In genomic region chr14:61517861-61518802, GRCh38 we compare ENCODE assay signal across 9 cellular contexts.
A peak's percentile ranks its signal among the peaks of the same experiment; 100 is the strongest.
DNase-seq lines count a peak whose midpoint lies in the region; ATAC-seq, FAIRE-seq and TF ChIP-seq lines count a peak whose summit lies in the region.
"Had no signal": no experiment of that assay in that cellular context is flagged by ENCODE, and none has a peak within 500 bp of the region (broad histone marks: within the 10 kb centered on the region; RNA-seq: fewer than 3 reads in every experiment).

No MANE protein-coding gene starts in this region.

- H3K9ac ChIP-seq in endothelial cell of umbilical vein (replicated peaks; ENCODE audit: extremely low read depth, insufficient read depth, low read length): no peak overlapping the region

- no peak for FAIRE-seq in endothelial cell of umbilical vein (lab: Jason Lieb, UNC)

- H3K9me3 ChIP-seq in endothelial cell of umbilical vein (replicated peaks; ENCODE audit: control insufficient read depth, insufficient read depth, low read length) (no peaks in the 10 kb centered on the region), gastrocnemius medialis (no peaks in the 10 kb centered on the region)

- peak; percentile 93 for DNase-seq in NCI-H2029 (lab: John Stamatoyannopoulos, UW)
- peak; percentile 39 for DNase-seq in endothelial cell of umbilical vein (ENCODE audit: low read depth, low spot score)
- DNase-seq in gastrocnemius medialis: no peak
- no peak for DNase-seq in DMS 273 treated with DMSO at 0.1 percent for 48 hours (lab: John Stamatoyannopoulos, UW)
- no peak for DNase-seq in NOMO-1 (lab: John Stamatoyannopoulos, UW; ENCODE audit: unreplicated experiment in 2 of 2)
- DNase-seq: midbrain, NCI-H187 had no signal

- H3K36me3 ChIP-seq in endothelial cell of umbilical vein (ENCODE audit: control insufficient read depth in 2 of 2, extremely low read depth in 1 of 2, insufficient read depth in 2 of 2, low read length in 2 of 2) (peaks cover 0 to 2% of the 10 kb centered on the region in 2 experiments), gastrocnemius medialis (no peaks in the 10 kb centered on the region)

- TF ChIP-seq CTCF in endothelial cell of umbilical vein (IDR thresholded peaks at IDR 0.05; ENCODE audit: extremely low read depth in 1 of 2, insufficient read depth in 1 of 2, low read depth in 1 of 2, low read length in 2 of 2): no peak
- TF ChIP-seq CTCF in gastrocnemius medialis (IDR thresholded peaks at IDR 0.05 in 4 of 5, conservative IDR thresholded peaks at IDR 0.05 in 1 of 5): no peak

- no TSS peak for BruUV-seq in endothelial cell of umbilical vein (replicated peaks; lab: Mats Ljungman, UMichigan)

- no peak overlapping the region for H3K4me3 ChIP-seq in endothelial cell of umbilical vein (replicated peaks in 1 of 3; ENCODE audit: insufficient read depth in 1 of 3, low read depth in 1 of 3, low read length in 3 of 3)
- H3K4me3 ChIP-seq in gastrocnemius medialis: no peak overlapping the region

- H4K20me1 ChIP-seq in endothelial cell of umbilical vein (replicated peaks; ENCODE audit: control insufficient read depth, extremely low read depth, insufficient read depth, low read length): no peaks in the 10 kb centered on the region

- TF ChIP-seq POLR2A in endothelial cell of umbilical vein (IDR thresholded peaks at IDR 0.05; ENCODE audit: low read depth, low read length) (no peak), gastrocnemius medialis (IDR thresholded peaks at IDR 0.05) (no peak)

- in situ Hi-C loops in gastrocnemius medialis (cut with MboI; ENCODE audit: low sequenced_read_pairs in 4 of 4): no loop called here

- no peak overlapping the region for H3K4me2 ChIP-seq in endothelial cell of umbilical vein (ENCODE audit: insufficient read depth, low read length)

- dilution Hi-C loops in endothelial cell of umbilical vein (cut with MboI; ENCODE audit: extremely low pct_ligation_motif_present, low sequenced_read_pairs): no loop called here

- CTCF ChIA-PET in endothelial cell of umbilical vein (lab: Charles Lee): interaction anchor here (1.2 to 1.9 kb wide), 6 partner anchors 9 to 24 kb away, joined by 3 to 5 read pairs (median 3); no protein-coding TSS in a partner anchor

- H3K27ac ChIP-seq in endothelial cell of umbilical vein (ENCODE audit: insufficient read depth, low read depth, low read length) (no peak overlapping the region), gastrocnemius medialis (peak overlapping the region in 3 of 4 donors; percentile 10 to 39 (median 12))

- H3K4me1 ChIP-seq in endothelial cell of umbilical vein (ENCODE audit: control insufficient read depth, extremely low read depth, insufficient read depth, low read length): peaks cover 32% of the 10 kb centered on the region
- H3K4me1 ChIP-seq in gastrocnemius medialis: peaks cover 17 to 29% of the 10 kb centered on the region in 2 donors

- ATAC-seq in GM18870 (IDR thresholded peaks at IDR 0.05; ENCODE audit: unreplicated experiment) (peak; percentile 72), gastrocnemius medialis (no peak), HG02981 (IDR thresholded peaks at IDR 0.05; ENCODE audit: unreplicated experiment) (no peak)

- H2AFZ ChIP-seq in endothelial cell of umbilical vein (ENCODE audit: low read depth, low read length): no peak overlapping the region

- H3K27me3 ChIP-seq in endothelial cell of umbilical vein (ENCODE audit: control insufficient read depth in 2 of 2, insufficient read depth in 2 of 2, low read length in 2 of 2) (no peaks in the 10 kb centered on the region), gastrocnemius medialis (no peaks in the 10 kb centered on the region)

- POLR2A ChIA-PET in endothelial cell of umbilical vein (lab: Charles Lee): interaction anchor here (0.7 kb wide), 1 partner anchor 15 kb away, joined by 5 read pairs; no protein-coding TSS in a partner anchor

- H3K79me2 ChIP-seq in endothelial cell of umbilical vein (ENCODE audit: control insufficient read depth, insufficient read depth, low read length): peaks cover 2% of the 10 kb centered on the region

- H3K9me1 ChIP-seq in endothelial cell of umbilical vein (replicated peaks; ENCODE audit: control insufficient read depth, extremely low read depth, insufficient read depth, low read length): no peaks in the 10 kb centered on the region

- intact Hi-C loops in endothelial cell of umbilical vein (cut with micrococcal nuclease) (no loop called here), gastrocnemius medialis (cut with DNase I; ENCODE audit: low total_unique reads) (no loop called here)

TF ChIP-seq in endothelial cell of umbilical vein, 7 proteins besides CTCF, POLR2A, EP300 and RAD21:
- TF ChIP-seq MAX (IDR thresholded peaks at IDR 0.05; ENCODE audit: insufficient read depth, insufficient read length): no peak

Comparison
In these comparisons a context has a peak if more than half of its experiments do, and no peak if none do; other contexts are left out.
1. DNase-seq: peak in NCI-H2029 (single experiment) and endothelial cell of umbilical vein (single experiment); none in gastrocnemius medialis (0 of 2), DMS 273 treated with DMSO at 0.1 percent for 48 hours (single experiment) and NOMO-1 (0 of 2).